19 cellular contexts compared by ENCODE assay signal in genomic region chr1:81144240-81144639, GRCh38.
DNase-seq lines count a peak whose midpoint lies in the region; ATAC-seq and TF ChIP-seq lines count a peak whose summit lies in the region.
"Had no signal": no experiment of that assay in that cellular context is flagged by ENCODE, and none has a peak within 500 bp of the region (broad histone marks: within the 10 kb centered on the region; RNA-seq: fewer than 3 reads in every experiment).

No MANE protein-coding gene starts in this region.

- H3K4me1 Mint-ChIP-seq in neural progenitor cell (peaks cover 25% of the 10 kb centered on the region), nephron progenitor cell (no peaks in the 10 kb centered on the region)
- no peaks in the 10 kb centered on the region for H3K4me1 Mint-ChIP-seq in activated CD4-positive, alpha-beta T cell treated with anti-CD3 and anti-CD28 coated beads for 36 hours

- intact Hi-C loops in activated CD4-positive, alpha-beta T cell treated with anti-CD3 and anti-CD28 coated beads for 36 hours (cut with DNase I, micrococcal nuclease), result no loop called here

- H4K20me1 ChIP-seq in SU-DHL-6 (ENCODE audit: low read depth, low read length) (no peaks in the 10 kb centered on the region), neural progenitor cell (ENCODE audit: low read depth) (no peaks in the 10 kb centered on the region)

- H3K36me3 ChIP-seq in SU-DHL-6 (ENCODE audit: low read length), result no peaks in the 10 kb centered on the region
- H3K36me3 ChIP-seq in neural progenitor cell, result no peaks in the 10 kb centered on the region
- H3K36me3 ChIP-seq: SJCRH30 had no signal

- H3K36me3 Mint-ChIP-seq in neural progenitor cell (peaks cover 5% of the 10 kb centered on the region), nephron progenitor cell (ENCODE audit: low read depth) (no peaks in the 10 kb centered on the region)
- no peaks in the 10 kb centered on the region for H3K36me3 Mint-ChIP-seq in activated CD4-positive, alpha-beta T cell treated with anti-CD3 and anti-CD28 coated beads for 36 hours (ENCODE audit: low read depth)
- H3K36me3 Mint-ChIP-seq: CD14-positive monocyte had no signal

- no peaks in the 10 kb centered on the region for H3K9me3 ChIP-seq in SU-DHL-6 (ENCODE audit: insufficient read depth, low read length)
- H3K9me3 ChIP-seq in neural progenitor cell (ENCODE audit: low read depth), result no peaks in the 10 kb centered on the region
- H3K9me3 ChIP-seq: SJCRH30 had no signal

- H3K4me3 ChIP-seq in SU-DHL-6 (ENCODE audit: insufficient read depth, low read length, poor library complexity, severe bottlenecking) (no peak overlapping the region), fibroblast of mammary gland (ENCODE audit: control insufficient read depth, low read depth, low read length) (no peak overlapping the region), neural progenitor cell (no peak overlapping the region)
- H3K4me3 ChIP-seq: SJCRH30 had no signal

- peak; percentile 7 for DNase-seq in EH (ENCODE audit: low read depth)
- DNase-seq in fibroblast of mammary gland (ENCODE audit: low read depth), result peak; percentile 18
- DNase-seq in neural progenitor cell (ENCODE audit: low spot score), result peak; percentile 67
- DNase-seq in nephron progenitor cell, result no peak
- no peak for DNase-seq in activated CD4-positive, alpha-beta T cell treated with anti-CD3 and anti-CD28 coated beads for 36 hours
- no peak for DNase-seq in Ammon's horn (ENCODE audit: low spot score)
- DNase-seq: COR-L47, DMS153, KBM-7, NCI-H1436, NCI-H2029, NCI-H2171, NCI-H774, PC-3, SJCRH30 had no signal

- H3K27ac ChIP-seq in SU-DHL-6 (ENCODE audit: low read depth, low read length), result no peak overlapping the region
- H3K27ac ChIP-seq in neural progenitor cell, result no peak overlapping the region
- H3K27ac ChIP-seq: RWPE1, SJCRH30 had no signal

- H3K4me1 ChIP-seq in neural progenitor cell, result peaks cover 36% of the 10 kb centered on the region

- H3K79me2 ChIP-seq in SU-DHL-6 (ENCODE audit: insufficient read depth, low read length) (no peaks in the 10 kb centered on the region), neural progenitor cell (ENCODE audit: low read depth) (no peaks in the 10 kb centered on the region)

- H3K4me2 ChIP-seq in SU-DHL-6 (ENCODE audit: low read depth, low read length, poor library complexity, severe bottlenecking), result no peak overlapping the region
- peak overlapping the region; percentile 54 for H3K4me2 ChIP-seq in neural progenitor cell

- POLR2A ChIA-PET in activated CD4-positive, alpha-beta T cell treated with anti-CD3 and anti-CD28 coated beads for 36 hours (lab: Charles Lee), result no interaction called here

- no peak for ATAC-seq in activated CD4-positive, alpha-beta T cell treated with anti-CD3 and anti-CD28 coated beads for 36 hours
- no peak for ATAC-seq in GM18511 (IDR thresholded peaks at IDR 0.05; ENCODE audit: unreplicated experiment)
- ATAC-seq: PC-3 had no signal

- H3K9me2 ChIP-seq in SU-DHL-6 (replicated peaks; ENCODE audit: insufficient read depth, low read length), result no peaks in the 10 kb centered on the region

- H3K27me3 ChIP-seq in SU-DHL-6 (ENCODE audit: low read length), result no peaks in the 10 kb centered on the region
- no peaks in the 10 kb centered on the region for H3K27me3 ChIP-seq in neural progenitor cell
- H3K27me3 ChIP-seq: SJCRH30 had no signal

- peak overlapping the region; percentile 3 for H2AFZ ChIP-seq in SU-DHL-6 (ENCODE audit: low read depth, low read length, severe bottlenecking)
- H2AFZ ChIP-seq in neural progenitor cell (replicated peaks), result no peak overlapping the region

- H3K27me3 Mint-ChIP-seq in neural progenitor cell (ENCODE audit: insufficient read depth, low read depth) (peaks cover under 1% of the 10 kb centered on the region), nephron progenitor cell (ENCODE audit: low read depth, poor library complexity) (no peaks in the 10 kb centered on the region)
- no peaks in the 10 kb centered on the region for H3K27me3 Mint-ChIP-seq in activated CD4-positive, alpha-beta T cell treated with anti-CD3 and anti-CD28 coated beads for 36 hours

- H3K9me3 Mint-ChIP-seq in neural progenitor cell (peaks cover 11% of the 10 kb centered on the region), nephron progenitor cell (no peaks in the 10 kb centered on the region)
- H3K9me3 Mint-ChIP-seq in activated CD4-positive, alpha-beta T cell treated with anti-CD3 and anti-CD28 coated beads for 36 hours (ENCODE audit: low read depth), result peaks cover 2% of the 10 kb centered on the region

- H3K4me3 Mint-ChIP-seq in neural progenitor cell, result no peak overlapping the region
- H3K4me3 Mint-ChIP-seq in nephron progenitor cell, result no peak overlapping the region
- H3K4me3 Mint-ChIP-seq in activated CD4-positive, alpha-beta T cell treated with anti-CD3 and anti-CD28 coated beads for 36 hours, result no peak overlapping the region
- H3K4me3 Mint-ChIP-seq: CD14-positive monocyte had no signal

- H3K9ac ChIP-seq in SU-DHL-6 (ENCODE audit: low read length) (no peak overlapping the region), neural progenitor cell (no peak overlapping the region)

- CTCF ChIA-PET in activated CD4-positive, alpha-beta T cell treated with anti-CD3 and anti-CD28 coated beads for 36 hours (lab: Charles Lee), result no interaction called here

- no peak overlapping the region for H3K27ac Mint-ChIP-seq in neural progenitor cell
- H3K27ac Mint-ChIP-seq in nephron progenitor cell, result no peak overlapping the region
- H3K27ac Mint-ChIP-seq in activated CD4-positive, alpha-beta T cell treated with anti-CD3 and anti-CD28 coated beads for 36 hours, result no peak overlapping the region
- H3K27ac Mint-ChIP-seq: CD14-positive monocyte had no signal

- TF ChIP-seq CTCF in SU-DHL-6 (IDR thresholded peaks at IDR 0.05; ENCODE audit: insufficient read depth, low read length, poor library complexity, severe bottlenecking) (no peak), fibroblast of mammary gland (conservative IDR thresholded peaks at IDR 0.05; ENCODE audit: control insufficient read depth, insufficient read depth, low read depth, low read length) (no peak), neural progenitor cell (IDR thresholded peaks at IDR 0.05) (no peak), nephron progenitor cell (IDR thresholded peaks at IDR 0.05) (no peak)

- H3F3A ChIP-seq in SU-DHL-6 (ENCODE audit: insufficient read depth), result no peaks in the 10 kb centered on the region
- peaks cover 6% of the 10 kb centered on the region for H3F3A ChIP-seq in neural progenitor cell (ENCODE audit: low read depth)

Comparison
In these comparisons a context has a peak if more than half of its experiments do, and no peak if none do; other contexts are left out.
1. DNase-seq: peak in EH (single experiment), fibroblast of mammary gland (single experiment) and neural progenitor cell (single experiment); none in nephron progenitor cell (single experiment), activated CD4-positive, alpha-beta T cell treated with anti-CD3 and anti-CD28 coated beads for 36 hours (single experiment) and Ammon's horn (single experiment).